21 cellular contexts compared by ENCODE assay signal in the genomic region with DNA sequence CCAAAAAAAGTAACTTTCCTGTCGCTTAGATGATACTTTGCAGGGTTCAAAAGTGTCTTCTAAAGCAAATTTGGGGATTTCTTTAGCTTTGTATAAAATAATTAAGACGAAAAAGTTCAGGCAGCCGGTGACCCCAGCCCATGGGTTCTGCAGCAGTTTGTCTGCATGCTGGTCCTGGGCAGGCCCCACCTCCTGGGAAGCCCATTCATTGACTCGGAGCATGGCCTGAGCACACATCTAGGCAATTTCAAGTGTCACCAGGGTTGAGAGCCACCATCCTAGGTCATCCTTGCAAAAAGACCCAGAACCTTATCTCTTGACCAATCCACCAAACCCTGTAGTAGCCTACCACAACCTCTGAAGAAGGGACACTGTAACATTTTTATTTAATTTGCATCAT. TPM values are rescaled to one million over a fixed set of nuclear protein-coding genes. Genes with fewer than 3 reads are reported as not detected.
"Had no signal": no experiment of that assay in that cellular context is flagged by ENCODE, and none has a peak within 500 bp of the region (broad histone marks: within the 10 kb centered on the region; RNA-seq: fewer than 3 reads in every experiment).

No MANE protein-coding gene starts in this region.

- H3K9me3 ChIP-seq: colonic mucosa, esophagus muscularis mucosa, gastroesophageal sphincter, heart right ventricle, left lung, lower lobe of right lung, mucosa of descending colon had no signal

- H3K4me2 ChIP-seq: hepatocyte had no signal

- H3K4me1 ChIP-seq: colonic mucosa, lower lobe of right lung had no signal

- H3K4me3 ChIP-seq: colonic mucosa, dorsolateral prefrontal cortex, esophagus muscularis mucosa, gastroesophageal sphincter, heart right ventricle, hepatocyte, left lung, lower lobe of right lung, mucosa of descending colon had no signal

- DNase-seq: colonic mucosa; dermis blood vessel endothelial cell; effector CD4-positive, alpha-beta T cell; effector memory CD4-positive, alpha-beta T cell; foreskin keratinocyte; glutamatergic neuron; head of caudate nucleus; heart right ventricle; hypothalamus; left cardiac atrium; left lung; left ventricle myocardium superior; lower lobe of right lung; mesenchymal stem cell; mucosa of descending colon; naive B cell had no signal

- H3K27me3 ChIP-seq: colonic mucosa, dorsolateral prefrontal cortex, esophagus muscularis mucosa, foreskin keratinocyte, gastroesophageal sphincter, heart right ventricle, hepatocyte, left lung had no signal

- H3K36me3 ChIP-seq: colonic mucosa, gastroesophageal sphincter, heart right ventricle, left lung, lower lobe of right lung had no signal

- H3K27ac ChIP-seq: colonic mucosa, dorsolateral prefrontal cortex, esophagus muscularis mucosa, foreskin keratinocyte, gastroesophageal sphincter, heart right ventricle, hepatocyte, left lung, lower lobe of right lung had no signal

RNA-seq across cellular contexts. Expression of gene BFSP1, which starts 20.6 kb away (rescaled TPM):
- total RNA-seq: mesenteric fat pad had no signal
